Comparison of ENCODE assay signal across 9 cellular contexts in the genomic region with DNA sequence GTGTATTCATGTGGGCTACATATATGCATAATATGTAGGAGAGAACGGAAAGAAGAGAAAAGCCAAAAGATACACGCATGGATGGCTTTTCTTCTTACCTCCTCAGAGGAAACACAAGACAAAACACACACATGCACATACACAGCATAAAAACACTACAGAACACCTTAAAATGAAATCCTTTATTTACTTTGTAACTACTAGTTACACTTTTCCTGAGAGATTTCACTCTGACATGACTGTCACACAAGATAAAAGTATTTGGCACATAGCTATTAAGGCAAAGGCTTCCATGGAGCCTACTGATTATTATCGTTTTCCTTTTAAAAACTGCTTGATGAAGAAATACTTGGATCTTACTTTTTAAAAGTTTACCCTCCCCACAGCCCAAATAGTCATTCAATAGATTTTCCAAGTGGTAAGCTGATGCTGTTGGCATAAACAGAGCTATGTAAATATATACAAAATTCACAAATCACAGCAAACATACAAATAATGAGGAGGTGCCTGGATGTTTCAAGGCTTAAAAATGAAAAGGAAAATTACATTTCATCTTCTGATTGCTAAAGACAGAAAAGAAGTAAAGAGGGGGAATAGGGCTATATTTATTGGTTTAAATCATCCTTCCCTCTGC. TPM values are rescaled to one million over a fixed set of nuclear protein-coding genes. Genes with fewer than 3 reads are reported as not detected.
DNase-seq lines count a peak whose midpoint lies in the region; ATAC-seq, FAIRE-seq and TF ChIP-seq lines count a peak whose summit lies in the region.
"Had no signal": no experiment of that assay in that cellular context is flagged by ENCODE, and none has a peak within 500 bp of the region (broad histone marks: within the 10 kb centered on the region; RNA-seq: fewer than 3 reads in every experiment).

No MANE protein-coding gene starts in this region.

- no peak for TF ChIP-seq CTCF in A549 (IDR thresholded peaks at IDR 0.05)
- TF ChIP-seq CTCF in Loucy (conservative IDR thresholded peaks at IDR 0.05; ENCODE audit: low read length) = no peak
- TF ChIP-seq CTCF in H1 (IDR thresholded peaks at IDR 0.05; ENCODE audit: control extremely low read depth in 1 of 3, insufficient read depth in 1 of 3, low read depth in 1 of 3, low read length in 3 of 3) = no peak

- H3K9me3 ChIP-seq in A549 (no peaks in the 10 kb centered on the region), Loucy (ENCODE audit: insufficient read depth, low read depth, low read length) (no peaks in the 10 kb centered on the region), H1 (ENCODE audit: insufficient read depth in 2 of 2, low read depth in 1 of 2, low read length in 1 of 2) (no peaks in the 10 kb centered on the region)
- H3K9me3 ChIP-seq in naive thymus-derived CD4-positive, alpha-beta T cell (ENCODE audit: control insufficient read depth in 2 of 3, low read length in 3 of 3) = no peaks in the 10 kb centered on the region

- H4K5ac ChIP-seq in H1 (ENCODE audit: insufficient read length, low read depth, low read length) = no peak overlapping the region

- H3K27me3 Mint-ChIP-seq in natural killer cell treated with Interleukin-12 subunit alpha and Interleukin-12 subunit beta and Interleukin-15 and Interleukin-18, amount 100 ng/mL, for 72 hours = no peaks in the 10 kb centered on the region
- peaks cover 49 to 77% (median 62%) of the 10 kb centered on the region in 5 donors for H3K27me3 Mint-ChIP-seq in naive thymus-derived CD4-positive, alpha-beta T cell

- H3K27ac ChIP-seq in A549 (no peak overlapping the region), H1 (ENCODE audit: low read depth, low read length) (no peak overlapping the region)
- H3K27ac ChIP-seq in naive thymus-derived CD4-positive, alpha-beta T cell (ENCODE audit: low read depth, low read length) = no peak overlapping the region

- H3K14ac ChIP-seq in H1 (ENCODE audit: insufficient read length) = no peak overlapping the region

- no peak overlapping the region for H3K18ac ChIP-seq in H1 (ENCODE audit: extremely low read depth, low read length)

- POLR2A ChIA-PET in A549 (lab: Yijun Ruan, JAX) (no interaction called here), H1 (lab: Charles Lee; ENCODE audit: partially characterized antibody) (interaction anchor here (0.8 to 1.1 kb wide), 4 partner anchors 10 to 576 kb away, joined by 3 to 4 read pairs (median 4); no protein-coding TSS in a partner anchor)
- POLR2A ChIA-PET in naive thymus-derived CD4-positive, alpha-beta T cell (lab: Charles Lee) = interaction anchor here (0.7 kb wide), 1 partner anchor 360 kb away, joined by 4 read pairs; no protein-coding TSS in a partner anchor

- H4K91ac ChIP-seq in H1 (replicated peaks; ENCODE audit: insufficient read length, low read length) = no peak overlapping the region

- H3K9ac ChIP-seq in Loucy (ENCODE audit: low read depth, low read length, poor library complexity, severe bottlenecking) (no peak overlapping the region), H1 (replicated peaks in 1 of 4; ENCODE audit: extremely low read depth in 1 of 4, low read depth in 3 of 4, low read length in 3 of 4) (no peak overlapping the region)

- H3K4me1 Mint-ChIP-seq in natural killer cell treated with Interleukin-12 subunit alpha and Interleukin-12 subunit beta and Interleukin-15 and Interleukin-18, amount 100 ng/mL, for 72 hours (ENCODE audit: low read depth in 2 of 2) = peaks cover 79 to 87% of the 10 kb centered on the region in 2 donors
- peaks cover 0 to 24% (median 12%) of the 10 kb centered on the region in 7 donors for H3K4me1 Mint-ChIP-seq in naive thymus-derived CD4-positive, alpha-beta T cell

- CTCF ChIA-PET in A549 (lab: Yijun Ruan, JAX) (interaction anchor here (0.5 kb wide), 1 partner anchor 498 kb away, joined by 3 read pairs; no protein-coding TSS in a partner anchor), H1 (lab: Charles Lee; ENCODE audit: partially characterized antibody) (interaction anchor here (0.5 to 2.0 kb wide), 5 partner anchors 9 to 629 kb away, joined by 3 to 8 read pairs (median 4); partner anchors contain the start of gene ZEB2)
- CTCF ChIA-PET in naive thymus-derived CD4-positive, alpha-beta T cell (lab: Charles Lee) = no interaction called here

- peaks cover 5% of the 10 kb centered on the region for H3K23me2 ChIP-seq in H1 (ENCODE audit: low read depth, low read length)

- no peak for TF ChIP-seq RAD21 in A549 (conservative IDR thresholded peaks at IDR 0.05 in 1 of 2, IDR thresholded peaks at IDR 0.05 in 1 of 2)
- no peak for TF ChIP-seq RAD21 in H1 (IDR thresholded peaks at IDR 0.05 in 1 of 2, conservative IDR thresholded peaks at IDR 0.05 in 1 of 2; ENCODE audit: low read depth in 2 of 2, low read length in 2 of 2)

- no peak overlapping the region; the same call in 1 of the 2 replicates for H2BK20ac ChIP-seq in H1 (ENCODE audit: low read length)

- no peak for ATAC-seq in A549
- no peak for ATAC-seq in natural killer cell treated with Interleukin-12 subunit alpha and Interleukin-12 subunit beta and Interleukin-15 and Interleukin-18, amount 100 ng/mL, for 72 hours
- ATAC-seq in naive thymus-derived CD4-positive, alpha-beta T cell = no peak
- ATAC-seq in GM18861 (IDR thresholded peaks at IDR 0.05; ENCODE audit: unreplicated experiment) = no peak

- H3K27me3 ChIP-seq in Loucy (ENCODE audit: insufficient read depth, low read length, poor library complexity, severe bottlenecking) (no peaks in the 10 kb centered on the region), H1 (replicated peaks in 1 of 4; ENCODE audit: control insufficient read depth in 3 of 4, extremely low read depth in 1 of 4, insufficient read depth in 3 of 4, low read length in 3 of 4) (peaks cover 34 to 65% (median 62%) of the 10 kb centered on the region in 4 experiments)
- H3K27me3 ChIP-seq in naive thymus-derived CD4-positive, alpha-beta T cell (ENCODE audit: control insufficient read depth in 2 of 2, insufficient read depth in 2 of 2, low read length in 2 of 2) = no peaks in the 10 kb centered on the region

- no peaks in the 10 kb centered on the region for H3F3A ChIP-seq in Loucy (ENCODE audit: low read depth)

- peaks cover 20% of the 10 kb centered on the region for H3K4me1 ChIP-seq in A549
- peaks cover 23% of the 10 kb centered on the region for H3K4me1 ChIP-seq in Loucy (ENCODE audit: insufficient read depth, low read length, poor library complexity, severe bottlenecking)
- peaks cover 13 to 49% (median 31%) of the 10 kb centered on the region in 4 experiments; a peak in 6 of 7 replicates for H3K4me1 ChIP-seq in H1 (replicated peaks in 1 of 4; ENCODE audit: control insufficient read depth in 3 of 4, insufficient read depth in 4 of 4, low read length in 3 of 4)
- peaks cover 2 to 40% of the 10 kb centered on the region in 2 donors for H3K4me1 ChIP-seq in naive thymus-derived CD4-positive, alpha-beta T cell (ENCODE audit: control insufficient read depth in 2 of 2, insufficient read depth in 2 of 2, low read length in 2 of 2)

- no peaks in the 10 kb centered on the region for H3K9me2 ChIP-seq in Loucy (replicated peaks; ENCODE audit: low read depth, low read length)

- FAIRE-seq in A549 (lab: Jason Lieb, UNC) (no peak), H1 (lab: Jason Lieb, UNC) (no peak)

- peak overlapping the region; percentile 10; the same call in 1 of the 2 replicates for H2BK12ac ChIP-seq in H1 (ENCODE audit: low read depth, low read length)

- H3K79me2 ChIP-seq in Loucy (ENCODE audit: insufficient read depth, low read length) (peaks cover 98% of the 10 kb centered on the region), H1 (ENCODE audit: control insufficient read depth in 1 of 2, insufficient read depth in 2 of 2, low read length in 2 of 2) (no peaks in the 10 kb centered on the region)

- H3K4me2 ChIP-seq in A549 = peak overlapping the region; percentile 23; the same call in 2 of the 3 replicates
- H3K4me2 ChIP-seq in Loucy (ENCODE audit: low read depth, low read length, poor library complexity, severe bottlenecking) = peak overlapping the region; percentile 59
- H3K4me2 ChIP-seq in H1 (ENCODE audit: insufficient read depth in 1 of 2, low read depth in 2 of 2, low read length in 2 of 2) = peak overlapping the region; percentile 68 to 79; a peak in 3 of 4 replicates

- H3K36me3 ChIP-seq in Loucy (ENCODE audit: insufficient read depth, low read length) (no peaks in the 10 kb centered on the region), H1 (ENCODE audit: control insufficient read depth in 2 of 4, insufficient read depth in 4 of 4, low read length in 3 of 4) (no peaks in the 10 kb centered on the region)
- H3K36me3 ChIP-seq in naive thymus-derived CD4-positive, alpha-beta T cell (ENCODE audit: control insufficient read depth in 2 of 3, insufficient read depth in 3 of 3, low read length in 3 of 3) = no peaks in the 10 kb centered on the region

- no peak overlapping the region for H4K8ac ChIP-seq in H1 (ENCODE audit: extremely low read depth, insufficient read depth, low read length)

- no peak overlapping the region for H3K56ac ChIP-seq in H1 (replicated peaks; ENCODE audit: insufficient read length, low read depth, low read length)

- peak overlapping the region; percentile 98 for H3K4me3 Mint-ChIP-seq in natural killer cell treated with Interleukin-12 subunit alpha and Interleukin-12 subunit beta and Interleukin-15 and Interleukin-18, amount 100 ng/mL, for 72 hours
- peak overlapping the region in 1 of 10 donors; percentile 75 for H3K4me3 Mint-ChIP-seq in naive thymus-derived CD4-positive, alpha-beta T cell

- H3K36me3 Mint-ChIP-seq in natural killer cell treated with Interleukin-12 subunit alpha and Interleukin-12 subunit beta and Interleukin-15 and Interleukin-18, amount 100 ng/mL, for 72 hours = peaks cover 45% of the 10 kb centered on the region
- no peaks in the 10 kb centered on the region for H3K36me3 Mint-ChIP-seq in naive thymus-derived CD4-positive, alpha-beta T cell

- TF ChIP-seq EP300 in A549 (IDR thresholded peaks at IDR 0.05) (no peak), H1 (IDR thresholded peaks at IDR 0.05; ENCODE audit: borderline replicate concordance in 1 of 2, low read depth in 2 of 2, low read length in 2 of 2) (no peak)

- H3K4me3 ChIP-seq in A549 (no peak overlapping the region), Loucy (ENCODE audit: low read length, poor library complexity, severe bottlenecking) (no peak overlapping the region), H1 (ENCODE audit: extremely low read depth in 1 of 4, insufficient read depth in 2 of 4, low read depth in 3 of 4, low read length in 4 of 4) (peak overlapping the region in 1 of 4 experiments; percentile 45; a peak in 2 of 8 replicates)
- no peak overlapping the region for H3K4me3 ChIP-seq in naive thymus-derived CD4-positive, alpha-beta T cell (ENCODE audit: low read length)

- no peaks in the 10 kb centered on the region for H3K79me1 ChIP-seq in H1 (ENCODE audit: low read depth, low read length)

- intact Hi-C loops in naive thymus-derived CD4-positive, alpha-beta T cell (cut with micrococcal nuclease) = loop anchor here in 1 of 2 donors (10.0 kb wide), 1 partner anchor 1477 kb away; no protein-coding TSS in a partner anchor

- DNase-seq in A549 (ENCODE audit: low read depth in 1 of 2, low spot score in 1 of 2) = no peak
- DNase-seq in H1 (ENCODE audit: low read depth in 1 of 2, low spot score in 2 of 2) = no peak
- DNase-seq in natural killer cell treated with Interleukin-12 subunit alpha and Interleukin-12 subunit beta and Interleukin-15 and Interleukin-18, amount 100 ng/mL, for 72 hours (ENCODE audit: low spot score) = no peak
- no peak for DNase-seq in activated CD4-positive, alpha-beta T cell treated with anti-CD3 and anti-CD28 coated beads, Interleukin-2, amount 50 U/mL, for 1 hour
- DNase-seq in NCI-H446 (lab: John Stamatoyannopoulos, UW) = no peak
- no peak for DNase-seq in naive thymus-derived CD4-positive, alpha-beta T cell
- DNase-seq: COR-L47 had no signal

- H2BK120ac ChIP-seq in H1 (replicated peaks; ENCODE audit: low read depth, low read length) = no peak overlapping the region

- H4K20me1 ChIP-seq in Loucy (ENCODE audit: insufficient read depth, low read length, poor library complexity, severe bottlenecking) = peaks cover 43% of the 10 kb centered on the region
- H4K20me1 ChIP-seq in H1 (replicated peaks in 1 of 2; ENCODE audit: control insufficient read depth in 1 of 2, insufficient read depth in 2 of 2, low read length in 2 of 2) = peaks cover 0 to 2% of the 10 kb centered on the region in 2 experiments

- no peaks in the 10 kb centered on the region for H3K9me3 Mint-ChIP-seq in natural killer cell treated with Interleukin-12 subunit alpha and Interleukin-12 subunit beta and Interleukin-15 and Interleukin-18, amount 100 ng/mL, for 72 hours
- H3K9me3 Mint-ChIP-seq in naive thymus-derived CD4-positive, alpha-beta T cell = no peaks in the 10 kb centered on the region

- TF ChIP-seq POLR2A in A549 (IDR thresholded peaks at IDR 0.05; ENCODE audit: low read length) (no peak), H1 (IDR thresholded peaks at IDR 0.05; ENCODE audit: control extremely low read depth in 1 of 2, low read depth in 2 of 2, low read length in 2 of 2) (no peak)

- no peak overlapping the region for H2AK5ac ChIP-seq in H1 (ENCODE audit: low read depth, low read length)

- H3K23ac ChIP-seq in H1 (ENCODE audit: insufficient read length) = no peak overlapping the region

- WGBS in A549 (ENCODE audit: missing lambda C conversion rate) = 93% methylated on average over 3 of the region's 3 CpGs
- WGBS in H1 (ENCODE audit: extremely low coverage in 1 of 2, insufficient coverage in 1 of 2, insufficient read length in 1 of 2, insufficient replicate concordance in 2 of 2, low coverage in 1 of 2, low lambda C conversion rate in 2 of 2, missing lambda C conversion rate in 1 of 2), 2 experiments = 12% methylated on average over 3 of the region's 3 CpGs; no CpG with 5 or more reads in 1 of the 2 experiments

- H3K27ac Mint-ChIP-seq in natural killer cell treated with Interleukin-12 subunit alpha and Interleukin-12 subunit beta and Interleukin-15 and Interleukin-18, amount 100 ng/mL, for 72 hours = peak overlapping the region in 1 of 2 donors; percentile 99
- H3K27ac Mint-ChIP-seq in naive thymus-derived CD4-positive, alpha-beta T cell = no peak overlapping the region

- H2AFZ ChIP-seq in Loucy (ENCODE audit: low read length) (no peak overlapping the region), H1 (ENCODE audit: low read length) (no peak overlapping the region)

- H2BK15ac ChIP-seq in H1 (ENCODE audit: low read length) = no peak overlapping the region

- no peak overlapping the region for H2BK5ac ChIP-seq in H1 (ENCODE audit: low read depth, low read length)

- no peak overlapping the region for H3K4ac ChIP-seq in H1 (replicated peaks; ENCODE audit: insufficient read length, low read depth, low read length)

RNA-seq across cellular contexts. Expression of gene ZEB2, which starts 8.6 kb away (rescaled TPM):
- 6.6 and 7.0 TPM in 2 replicates for polyA plus RNA-seq in A549 (2011; rRNA removed)
- 2.3 and 2.9 TPM in 2 replicates for polyA plus RNA-seq in A549 (2012; cell fraction: cytosol; rRNA removed)
- 3.0 and 4.2 TPM in 2 replicates for polyA plus RNA-seq in A549 (2012; cell fraction: nucleus; rRNA removed)
- polyA plus RNA-seq in A549 (2017; fragmentation: RNase III; extraction: RNeasy Plus Mini Kit Qiagen cat#74134 plus additional on column Dnase treatment) = 3.3 to 4.2 TPM (median 3.8 TPM) in 3 replicates
- polyA minus RNA-seq in A549 (2011; rRNA and poly(A)+ RNA removed) = 11.6 and 13.4 TPM in 2 replicates
- 0.13 TPM in 1 of 2 replicates, not detected in the other for total RNA-seq in H1 (2021; fragmentation: NEBNext Ultra II Directional; extraction: Animal tissue kit (Norgen Biotek cat#: 25700))
- 0.22 and 0.38 TPM in 2 replicates for polyA plus RNA-seq in H1 (2011; rRNA removed)
- 0.40 TPM for polyA plus RNA-seq in H1 (2011; cell fraction: cytosol; rRNA removed)
- 1.00 TPM for polyA plus RNA-seq in H1 (2011; cell fraction: nucleus; rRNA removed)
- 0.46 to 0.78 TPM (median 0.66 TPM) in 4 replicates for polyA plus RNA-seq in H1 (2012, experiment 1 of 2)
- 0.07 TPM for polyA plus RNA-seq in H1 (2012, experiment 2 of 2)
- polyA plus RNA-seq in H1 (2013, experiment 1 of 2) = 0.04 TPM
- polyA plus RNA-seq in H1 (2013, experiment 2 of 2) = 0.04 TPM
- 1.2 and 1.6 TPM in 2 replicates for polyA minus RNA-seq in H1 (2011; rRNA and poly(A)+ RNA removed)
- polyA minus RNA-seq in H1 (2011; cell fraction: cytosol; rRNA and poly(A)+ RNA removed) = 1.8 TPM
- 3.4 TPM for polyA minus RNA-seq in H1 (2011; cell fraction: nucleus; rRNA and poly(A)+ RNA removed)
- total RNA-seq in natural killer cell treated with Interleukin-12 subunit alpha and Interleukin-12 subunit beta and Interleukin-15 and Interleukin-18, amount 100 ng/mL, for 72 hours = 100 to 1,000 TPM; 181 to 248 TPM
- total RNA-seq in naive thymus-derived CD4-positive, alpha-beta T cell = 100 to 1,000 TPM in 1 of 5 experiments, 10 to 100 TPM in 1, 1 to 10 TPM in 3; 4.2 to 534 (median 6.6) TPM
- under 1 TPM; 0.26 to 0.39 TPM for polyA plus RNA-seq in naive thymus-derived CD4-positive, alpha-beta T cell

Comparison
In these comparisons a context has a peak if more than half of its experiments do, and no peak if none do; other contexts are left out.
1. H3K4me2 ChIP-seq: peak in every context shown above with its lines; median percentile 74 in H1; 59 in Loucy; 23 in A549.
2. Of the 18 proteins assayed by ChIP-seq in both H1 and A549: peak only in H1: CBX8; only in A549: none; in both: none; in neither: 17.